ENCODE assay signal across 8 cellular contexts in the genomic region with DNA sequence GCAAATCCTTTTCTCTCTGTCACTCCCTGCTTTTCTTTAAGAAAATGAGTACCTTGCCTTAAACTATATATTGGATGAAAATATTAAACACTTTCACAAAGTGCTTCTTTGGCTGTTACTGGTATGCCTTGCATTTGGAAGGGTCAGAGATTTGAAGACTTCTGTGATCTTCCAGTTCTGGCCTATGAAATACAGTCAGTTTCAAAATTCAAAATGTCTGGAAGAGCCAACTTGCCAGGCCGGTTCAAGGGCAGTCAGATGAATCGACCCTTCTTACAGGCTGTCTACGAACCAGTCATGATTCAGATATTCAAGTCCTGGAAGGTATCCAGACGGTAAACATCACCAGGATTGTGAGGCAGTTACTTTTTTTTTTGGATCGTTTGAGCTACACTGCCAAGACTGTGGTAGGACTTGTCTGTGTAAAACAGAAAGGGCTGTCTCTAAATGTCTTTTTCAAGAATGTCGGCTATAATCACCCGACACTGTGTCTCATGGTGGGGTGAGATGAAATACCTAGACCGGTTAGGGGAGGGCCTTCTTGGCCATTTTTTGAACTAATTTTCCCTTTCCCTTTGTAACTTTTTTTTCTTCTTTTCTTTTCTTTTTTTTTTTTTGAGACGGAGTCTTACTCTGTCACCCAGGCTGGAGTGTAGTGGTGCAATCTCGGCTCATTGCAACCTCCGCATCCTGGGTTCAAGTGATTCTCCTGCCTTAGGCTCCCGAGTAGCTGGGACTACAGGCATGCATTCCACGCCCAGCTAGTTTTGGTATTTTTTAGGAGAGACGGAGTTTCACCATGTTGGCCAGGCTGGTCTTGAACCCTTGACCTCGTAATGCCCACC. TPM values are rescaled to one million over a fixed set of nuclear protein-coding genes. Genes with fewer than 3 reads are reported as not detected.
DNase-seq lines count a peak whose midpoint lies in the region; ATAC-seq, FAIRE-seq and TF ChIP-seq lines count a peak whose summit lies in the region.

No MANE protein-coding gene starts in this region.

- H3K36me3 Mint-ChIP-seq in Calu3 (ENCODE audit: insufficient read depth, unreplicated experiment) = peaks cover 100% of the 10 kb centered on the region
- H3K36me3 Mint-ChIP-seq in activated CD8-positive, alpha-beta T cell treated with anti-CD3 and anti-CD28 coated beads for 36 hours (ENCODE audit: low read depth) = peaks cover 35% of the 10 kb centered on the region

- intact Hi-C loops in Calu3 (cut with micrococcal nuclease; ENCODE audit: unreplicated experiment) = loop anchor here (2.0 to 5.0 kb wide), 2 partner anchors 34 to 174 kb away; partner anchors contain the start of gene ECH1
- intact Hi-C loops in activated CD8-positive, alpha-beta T cell treated with anti-CD3 and anti-CD28 coated beads for 36 hours (cut with micrococcal nuclease) = no loop called here

- H3K36me3 ChIP-seq in bronchial epithelial cell (ENCODE audit: control insufficient read depth, insufficient read depth, low read length) = peaks cover 13% of the 10 kb centered on the region
- no peaks in the 10 kb centered on the region for H3K36me3 ChIP-seq in thymus (ENCODE audit: control insufficient read depth, insufficient read depth)
- peaks cover 76% of the 10 kb centered on the region for H3K36me3 ChIP-seq in WERI-Rb-1

- peak overlapping the region; percentile 100 for H3K27ac Mint-ChIP-seq in Calu3 (ENCODE audit: unreplicated experiment)
- H3K27ac Mint-ChIP-seq in activated CD8-positive, alpha-beta T cell treated with anti-CD3 and anti-CD28 coated beads for 36 hours = no peak overlapping the region

- POLR2A ChIA-PET in HEK293T (lab: Yijun Ruan, JAX) = no interaction called here
- POLR2A ChIA-PET in activated CD8-positive, alpha-beta T cell treated with anti-CD3 and anti-CD28 coated beads for 36 hours (lab: Charles Lee) = interaction anchor here (0.5 to 0.9 kb wide), 4 partner anchors 9 to 118 kb away, joined by 3 to 4 read pairs (median 3); no protein-coding TSS in a partner anchor

- no peaks in the 10 kb centered on the region for H3K9me3 Mint-ChIP-seq in Calu3 (ENCODE audit: low read depth, unreplicated experiment)
- no peaks in the 10 kb centered on the region for H3K9me3 Mint-ChIP-seq in activated CD8-positive, alpha-beta T cell treated with anti-CD3 and anti-CD28 coated beads for 36 hours

- WGBS in thymus = 94% methylated on average over 15 of the region's 15 CpGs

- H3K4me3 Mint-ChIP-seq in Calu3 (ENCODE audit: low read depth, unreplicated experiment) = peak overlapping the region; percentile 99
- H3K4me3 Mint-ChIP-seq in activated CD8-positive, alpha-beta T cell treated with anti-CD3 and anti-CD28 coated beads for 36 hours = no peak overlapping the region

- FAIRE-seq in bronchial epithelial cell (lab: Jason Lieb, UNC) = peak; percentile 88

- H3K27ac ChIP-seq in thymus (ENCODE audit: low read depth) (peak overlapping the region; percentile 71), WERI-Rb-1 (no peak overlapping the region)

- ATAC-seq in left lobe of liver = peak; percentile 83
- no peak for ATAC-seq in activated CD8-positive, alpha-beta T cell treated with anti-CD3 and anti-CD28 coated beads for 36 hours

- no peaks in the 10 kb centered on the region for H3K27me3 Mint-ChIP-seq in Calu3 (ENCODE audit: unreplicated experiment)
- peaks cover 4% of the 10 kb centered on the region for H3K27me3 Mint-ChIP-seq in activated CD8-positive, alpha-beta T cell treated with anti-CD3 and anti-CD28 coated beads for 36 hours

- H3K27me3 ChIP-seq in bronchial epithelial cell (ENCODE audit: control insufficient read depth, insufficient read depth, low read length) (no peaks in the 10 kb centered on the region), thymus (ENCODE audit: control insufficient read depth, insufficient read depth) (peaks cover 74% of the 10 kb centered on the region), WERI-Rb-1 (ENCODE audit: insufficient read depth, low read depth, severe bottlenecking) (no peaks in the 10 kb centered on the region)

- peaks cover 2% of the 10 kb centered on the region for H3K4me1 ChIP-seq in thymus (ENCODE audit: control insufficient read depth, insufficient read depth, low read length)

- BruUV-seq in Calu3 (replicated peaks; lab: Mats Ljungman, UMichigan) = TSS peak; percentile 58

- H3K4me3 ChIP-seq in bronchial epithelial cell (ENCODE audit: low read depth, low read length) (no peak overlapping the region), thymus (ENCODE audit: low read length) (no peak overlapping the region), WERI-Rb-1 (ENCODE audit: low read depth, low read length) (no peak overlapping the region)

- CTCF ChIA-PET in Calu3 (lab: Charles Lee) = interaction anchor here (0.5 to 2.1 kb wide), 13 partner anchors 8 to 432 kb away, joined by 3 to 22 read pairs (median 5); partner anchors contain the start of gene FAM98C
- CTCF ChIA-PET in HEK293T (lab: Yijun Ruan, JAX) = interaction anchor here (0.6 to 0.8 kb wide), 2 partner anchors 24 to 307 kb away, joined by 3 to 8 read pairs; no protein-coding TSS in a partner anchor
- CTCF ChIA-PET in activated CD8-positive, alpha-beta T cell treated with anti-CD3 and anti-CD28 coated beads for 36 hours (lab: Charles Lee) = interaction anchor here (1.0 to 2.4 kb wide), 3 partner anchors 11 to 272 kb away, joined by 3 to 7 read pairs (median 4); partner anchors contain the start of genes MRPS12 and SARS2

- DNase-seq in Calu3 = peak; percentile 84
- DNase-seq in NCI-H1694 treated with DMSO at 0.1 percent for 48 hours (lab: John Stamatoyannopoulos, UW) = peak; percentile 82
- DNase-seq in bronchial epithelial cell (ENCODE audit: low read depth) = peak; percentile 100
- peak; percentile 69 for DNase-seq in left lobe of liver (ENCODE audit: low spot score)
- DNase-seq in HEK293T (ENCODE audit: extremely low spot score) = no peak
- no peak for DNase-seq in WERI-Rb-1
- no peak for DNase-seq in activated CD8-positive, alpha-beta T cell treated with anti-CD3 and anti-CD28 coated beads for 36 hours

- peaks cover 91% of the 10 kb centered on the region for H3K4me1 Mint-ChIP-seq in Calu3 (ENCODE audit: low read depth, unreplicated experiment)
- peaks cover 61% of the 10 kb centered on the region for H3K4me1 Mint-ChIP-seq in activated CD8-positive, alpha-beta T cell treated with anti-CD3 and anti-CD28 coated beads for 36 hours (ENCODE audit: low read depth)

- H3K9me3 ChIP-seq in thymus (ENCODE audit: control insufficient read depth) (no peaks in the 10 kb centered on the region), WERI-Rb-1 (ENCODE audit: severe bottlenecking) (no peaks in the 10 kb centered on the region)

- TF ChIP-seq CTCF in Calu3 (IDR thresholded peaks at IDR 0.05; ENCODE audit: unreplicated experiment) (no peak), bronchial epithelial cell (IDR thresholded peaks at IDR 0.05; ENCODE audit: insufficient read depth, low read length, severe bottlenecking) (no peak), WERI-Rb-1 (IDR thresholded peaks at IDR 0.05; ENCODE audit: low read depth, low read length) (no peak)
- TF ChIP-seq CTCF in activated CD8-positive, alpha-beta T cell treated with anti-CD3 and anti-CD28 coated beads for 36 hours (IDR thresholded peaks at IDR 0.05) = no peak

TF ChIP-seq in HEK293T, 16 proteins besides CTCF, POLR2A, EP300 and RAD21:
- no peak for TF ChIP-seq ARNT (IDR thresholded peaks at IDR 0.05)
- no peak for TF ChIP-seq ELF4 (IDR thresholded peaks at IDR 0.05)
- no peak for TF ChIP-seq ZNF384 (IDR thresholded peaks at IDR 0.05)
- no peak for TF ChIP-seq NFRKB (IDR thresholded peaks at IDR 0.05)
- TF ChIP-seq SP1 (IDR thresholded peaks at IDR 0.05) = no peak
- no peak for TF ChIP-seq FOXM1 (IDR thresholded peaks at IDR 0.05; ENCODE audit: borderline replicate concordance)
- TF ChIP-seq LEF1 (IDR thresholded peaks at IDR 0.05; ENCODE audit: borderline replicate concordance) = no peak
- TF ChIP-seq HDGF (IDR thresholded peaks at IDR 0.05; ENCODE audit: borderline replicate concordance) = no peak
- TF ChIP-seq BHLHE40 (IDR thresholded peaks at IDR 0.05; ENCODE audit: borderline replicate concordance) = no peak
- no peak for TF ChIP-seq FOXK2 (IDR thresholded peaks at IDR 0.05)

RNA-seq across cellular contexts. Expression of gene ACTN4, which starts 11.2 kb away (rescaled TPM):
- total RNA-seq in Calu3 (2022) (1,462 and 1,577 TPM in 2 replicates), bronchial epithelial cell (130 and 135 TPM in 2 replicates), left lobe of liver (156 TPM)
- polyA plus RNA-seq in thymus = 124 TPM
- 100 to 1,000 TPM; 183 to 189 TPM for total RNA-seq in activated CD8-positive, alpha-beta T cell treated with anti-CD3 and anti-CD28 coated beads for 36 hours

RNA-seq across cellular contexts. Expression of gene EIF3K, which starts 39.7 kb away (rescaled TPM):
- 334 and 338 TPM in 2 replicates for total RNA-seq in Calu3 (2022)
- 262 and 374 TPM in 2 replicates for total RNA-seq in bronchial epithelial cell
- total RNA-seq in left lobe of liver = 106 TPM
- polyA plus RNA-seq in thymus = 268 TPM
- 100 to 1,000 TPM; 306 to 308 TPM for total RNA-seq in activated CD8-positive, alpha-beta T cell treated with anti-CD3 and anti-CD28 coated beads for 36 hours

RNA-seq across cellular contexts. Expression of gene MAP4K1, which starts 40.9 kb away (rescaled TPM):
- 1.2 TPM in 1 of 2 replicates, not detected in the other for total RNA-seq in Calu3 (2022)
- total RNA-seq in bronchial epithelial cell = not detected in 2 replicates
- 3.5 TPM for total RNA-seq in left lobe of liver
- polyA plus RNA-seq in thymus = 82.9 TPM
- total RNA-seq in activated CD8-positive, alpha-beta T cell treated with anti-CD3 and anti-CD28 coated beads for 36 hours = 100 to 1,000 TPM; 166 to 174 TPM

Comparison
In these comparisons a context has a peak if more than half of its experiments do, and no peak if none do; other contexts are left out.
1. DNase-seq: peak in Calu3 (single experiment), NCI-H1694 treated with DMSO at 0.1 percent for 48 hours (single experiment), bronchial epithelial cell (single experiment) and left lobe of liver (single experiment); none in HEK293T (single experiment), WERI-Rb-1 (single experiment) and activated CD8-positive, alpha-beta T cell treated with anti-CD3 and anti-CD28 coated beads for 36 hours (single experiment).
2. RNA of gene MAP4K1, which starts 40.9 kb away (total RNA-seq): 166 to 174 TPM in activated CD8-positive, alpha-beta T cell treated with anti-CD3 and anti-CD28 coated beads for 36 hours; 3.5 TPM in left lobe of liver (single experiment), 1.2 TPM in Calu3 and not detected in bronchial epithelial cell; every median in the first group is over 10 times any median in the second.